In genomic region chr2:177348735-177349693, GRCh38 we compare ENCODE assay signal across 1 cellular context.
A peak's percentile ranks its signal among the peaks of the same experiment; 100 is the strongest.
TF ChIP-seq lines count a peak whose summit lies in the region.

No MANE protein-coding gene starts in this region.

TF ChIP-seq in HepG2, 621 proteins besides CTCF, POLR2A, EP300 and RAD21 (continued from another document and continues in another):
- TF ChIP-seq NFYC (CRISPR knock-in tag; IDR thresholded peaks at IDR 0.05): peak; percentile 44; the same call in 1 of the 2 replicates
- TF ChIP-seq CEBPZ (IDR thresholded peaks at IDR 0.05; ENCODE audit: low read length): no peak
- TF ChIP-seq ZNF264 (CRISPR knock-in tag; IDR thresholded peaks at IDR 0.05): no peak
- no peak for TF ChIP-seq ZBTB37 (CRISPR knock-in tag; IDR thresholded peaks at IDR 0.05)
- no peak for TF ChIP-seq SMAD9 (CRISPR knock-in tag; IDR thresholded peaks at IDR 0.05)
- no peak for TF ChIP-seq ZNF136 (CRISPR knock-in tag; IDR thresholded peaks at IDR 0.05; ENCODE audit: low read depth)
- no peak for TF ChIP-seq CEBPG (CRISPR knock-in tag; IDR thresholded peaks at IDR 0.05)
- TF ChIP-seq CENPT (CRISPR knock-in tag; IDR thresholded peaks at IDR 0.05; ENCODE audit: low read depth): 0 out of 2 replicates have a peak, but pooled peaks have one; percentile 71
- no peak for TF ChIP-seq PHF8 (CRISPR knock-in tag; IDR thresholded peaks at IDR 0.05)
- TF ChIP-seq ZNF276 (CRISPR knock-in tag; IDR thresholded peaks at IDR 0.05; ENCODE audit: low read depth): no peak
- no peak for TF ChIP-seq ATF7 (IDR thresholded peaks at IDR 0.05)
- TF ChIP-seq ATF7 (CRISPR knock-in tag; IDR thresholded peaks at IDR 0.05): no peak
- no peak for TF ChIP-seq ZNF569 (CRISPR knock-in tag; IDR thresholded peaks at IDR 0.05; ENCODE audit: borderline replicate concordance)
- no peak for TF ChIP-seq ATF4 (CRISPR knock-in tag; IDR thresholded peaks at IDR 0.05)
- no peak for TF ChIP-seq KDM1A (CRISPR knock-in tag; IDR thresholded peaks at IDR 0.05)
- TF ChIP-seq TFDP1 (CRISPR knock-in tag; IDR thresholded peaks at IDR 0.05; ENCODE audit: borderline replicate concordance): no peak
- TF ChIP-seq SKIL (CRISPR knock-in tag; IDR thresholded peaks at IDR 0.05; ENCODE audit: borderline replicate concordance): peak; percentile 36; the same call in 1 of the 2 replicates
- TF ChIP-seq JUND (CRISPR knock-in tag; IDR thresholded peaks at IDR 0.05): no peak
- no peak for TF ChIP-seq ZNF629 (CRISPR knock-in tag; conservative IDR thresholded peaks at IDR 0.05)
- TF ChIP-seq SAP130 (CRISPR knock-in tag; IDR thresholded peaks at IDR 0.05; ENCODE audit: low read depth): peak; percentile 51; the same call in 1 of the 2 replicates
- no peak; the same call in 1 of the 2 replicates for TF ChIP-seq THRA (CRISPR knock-in tag; IDR thresholded peaks at IDR 0.05; ENCODE audit: borderline replicate concordance)
- no peak for TF ChIP-seq SMYD3 (CRISPR knock-in tag; IDR thresholded peaks at IDR 0.05)
- no peak for TF ChIP-seq RFX3 (CRISPR knock-in tag; IDR thresholded peaks at IDR 0.05)
- no peak for TF ChIP-seq ATF7-NPFF (CRISPR knock-in tag; IDR thresholded peaks at IDR 0.05; ENCODE audit: low read depth)
- no peak for TF ChIP-seq ZNF205 (CRISPR knock-in tag; IDR thresholded peaks at IDR 0.05)
- 0 out of 2 replicates have a peak, but pooled peaks have one; percentile 29 for TF ChIP-seq TBX2 (CRISPR knock-in tag; IDR thresholded peaks at IDR 0.05; ENCODE audit: borderline replicate concordance)
- TF ChIP-seq ZNF280B (CRISPR knock-in tag; IDR thresholded peaks at IDR 0.05; ENCODE audit: borderline replicate concordance): no peak
- TF ChIP-seq MEIS2 (CRISPR knock-in tag; IDR thresholded peaks at IDR 0.05): no peak
- TF ChIP-seq CREB3 (CRISPR knock-in tag; IDR thresholded peaks at IDR 0.05): no peak
- TF ChIP-seq ZBTB21 (CRISPR knock-in tag; IDR thresholded peaks at IDR 0.05): no peak
- TF ChIP-seq ZNF503 (CRISPR knock-in tag; IDR thresholded peaks at IDR 0.05): no peak
- TF ChIP-seq ZNF512B (CRISPR knock-in tag; IDR thresholded peaks at IDR 0.05; ENCODE audit: borderline replicate concordance): no peak
- no peak for TF ChIP-seq TBX3 (IDR thresholded peaks at IDR 0.05; ENCODE audit: borderline replicate concordance)
- no peak for TF ChIP-seq ZNF605 (CRISPR knock-in tag; IDR thresholded peaks at IDR 0.05)
- no peak for TF ChIP-seq KDM2A (CRISPR knock-in tag; IDR thresholded peaks at IDR 0.05; ENCODE audit: borderline replicate concordance, low read depth)
- TF ChIP-seq JDP2 (CRISPR knock-in tag; IDR thresholded peaks at IDR 0.05; ENCODE audit: borderline replicate concordance): no peak
- no peak for TF ChIP-seq ATF2 (CRISPR knock-in tag; IDR thresholded peaks at IDR 0.05)
- TF ChIP-seq ZFP37 (CRISPR knock-in tag; IDR thresholded peaks at IDR 0.05; ENCODE audit: borderline replicate concordance): no peak
- peak; percentile 12; the same call in 1 of the 2 replicates for TF ChIP-seq HNF4A (CRISPR knock-in tag; IDR thresholded peaks at IDR 0.05)
